ENCODE assay signal across 1 cellular context in genomic region chr10:80196950-80197315, GRCh38.
TF ChIP-seq lines count a peak whose summit lies in the region.

No MANE protein-coding gene starts in this region.

TF ChIP-seq in GM12878, 131 proteins besides CTCF, POLR2A, EP300 and RAD21:
- TF ChIP-seq IRF5 (IDR thresholded peaks at IDR 0.05; ENCODE audit: borderline replicate concordance) = no peak
- no peak for TF ChIP-seq RBBP5 (conservative IDR thresholded peaks at IDR 0.05)
- no peak for TF ChIP-seq CHD2 (IDR thresholded peaks at IDR 0.05; ENCODE audit: borderline replicate concordance, low read depth, low read length)
- TF ChIP-seq TCF3 (IDR thresholded peaks at IDR 0.05; ENCODE audit: borderline replicate concordance, insufficient read depth, low read depth, low read length) = no peak
- TF ChIP-seq TCF7 (IDR thresholded peaks at IDR 0.05; ENCODE audit: borderline replicate concordance) = no peak
- TF ChIP-seq ZBTB40 (IDR thresholded peaks at IDR 0.05; ENCODE audit: borderline replicate concordance) = no peak
- TF ChIP-seq BCLAF1 (IDR thresholded peaks at IDR 0.05) = no peak
- TF ChIP-seq REST (IDR thresholded peaks at IDR 0.05; ENCODE audit: low read depth, low read length) = no peak
- no peak for TF ChIP-seq ZBED1 (IDR thresholded peaks at IDR 0.05; ENCODE audit: borderline replicate concordance)
- TF ChIP-seq SUZ12 (IDR thresholded peaks at IDR 0.05; ENCODE audit: unreplicated experiment) = no peak
- no peak for TF ChIP-seq PML (IDR thresholded peaks at IDR 0.05; ENCODE audit: low read length)
- TF ChIP-seq STAT1 (conservative IDR thresholded peaks at IDR 0.05) = no peak
- no peak for TF ChIP-seq NR2F1 (conservative IDR thresholded peaks at IDR 0.05)
- TF ChIP-seq HDGF (IDR thresholded peaks at IDR 0.05) = no peak
- TF ChIP-seq NFXL1 (IDR thresholded peaks at IDR 0.05; ENCODE audit: borderline replicate concordance) = no peak
- TF ChIP-seq IKZF1 (conservative IDR thresholded peaks at IDR 0.05) = no peak
- no peak for TF ChIP-seq BHLHE40 (IDR thresholded peaks at IDR 0.05; ENCODE audit: borderline replicate concordance in 1 of 2, low read depth in 2 of 2, low read length in 1 of 2)
- no peak for TF ChIP-seq E4F1 (IDR thresholded peaks at IDR 0.05; ENCODE audit: borderline replicate concordance, partially characterized antibody)
- no peak for TF ChIP-seq SREBF1 (IDR thresholded peaks at IDR 0.05; ENCODE audit: low read length)
- TF ChIP-seq, protein P1, sequence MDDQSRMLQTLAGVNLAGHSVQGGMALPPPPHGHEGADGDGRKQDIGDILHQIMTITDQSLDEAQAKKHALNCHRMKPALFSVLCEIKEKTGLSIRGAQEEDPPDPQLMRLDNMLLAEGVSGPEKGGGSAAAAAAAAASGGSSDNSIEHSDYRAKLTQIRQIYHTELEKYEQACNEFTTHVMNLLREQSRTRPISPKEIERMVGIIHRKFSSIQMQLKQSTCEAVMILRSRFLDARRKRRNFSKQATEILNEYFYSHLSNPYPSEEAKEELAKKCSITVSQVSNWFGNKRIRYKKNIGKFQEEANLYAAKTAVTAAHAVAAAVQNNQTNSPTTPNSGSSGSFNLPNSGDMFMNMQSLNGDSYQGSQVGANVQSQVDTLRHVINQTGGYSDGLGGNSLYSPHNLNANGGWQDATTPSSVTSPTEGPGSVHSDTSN (IDR thresholded peaks at IDR 0.05; ENCODE audit: insufficient replicate concordance, low read depth, low read length) = no peak
